Comparison of ENCODE assay signal across 1 cellular context in the genomic region with DNA sequence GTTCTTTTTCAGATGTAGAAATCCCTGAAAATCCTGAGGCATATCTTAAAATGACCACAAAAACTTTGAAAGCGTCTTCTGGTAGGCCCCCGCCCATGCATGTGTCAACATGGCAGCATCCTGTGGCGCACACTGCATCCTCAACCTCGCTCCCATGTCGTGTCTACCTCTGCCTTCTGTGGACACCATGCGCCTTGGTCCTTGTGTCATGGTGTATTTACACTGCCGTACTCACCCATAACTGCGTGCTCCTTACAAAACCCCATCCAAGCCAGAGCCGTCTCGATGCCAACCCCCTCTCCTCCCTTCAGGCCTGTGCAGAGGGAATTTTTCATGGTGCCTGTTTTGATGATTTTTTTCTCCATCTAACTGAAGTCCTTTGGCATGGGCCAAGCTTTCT.
TF ChIP-seq lines count a peak whose summit lies in the region.

No MANE protein-coding gene starts in this region.

TF ChIP-seq in GM12878, 131 proteins besides CTCF, POLR2A, EP300 and RAD21 (continued from another document):
- TF ChIP-seq, protein P1, sequence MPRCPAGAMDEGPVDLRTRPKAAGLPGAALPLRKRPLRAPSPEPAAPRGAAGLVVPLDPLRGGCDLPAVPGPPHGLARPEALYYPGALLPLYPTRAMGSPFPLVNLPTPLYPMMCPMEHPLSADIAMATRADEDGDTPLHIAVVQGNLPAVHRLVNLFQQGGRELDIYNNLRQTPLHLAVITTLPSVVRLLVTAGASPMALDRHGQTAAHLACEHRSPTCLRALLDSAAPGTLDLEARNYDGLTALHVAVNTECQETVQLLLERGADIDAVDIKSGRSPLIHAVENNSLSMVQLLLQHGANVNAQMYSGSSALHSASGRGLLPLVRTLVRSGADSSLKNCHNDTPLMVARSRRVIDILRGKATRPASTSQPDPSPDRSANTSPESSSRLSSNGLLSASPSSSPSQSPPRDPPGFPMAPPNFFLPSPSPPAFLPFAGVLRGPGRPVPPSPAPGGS (IDR thresholded peaks at IDR 0.05; ENCODE audit: borderline replicate concordance, insufficient read depth, low read depth, low read length, poor library complexity, severe bottlenecking), result peak; percentile 26
- no peak for TF ChIP-seq RELA (IDR thresholded peaks at IDR 0.05; ENCODE audit: borderline replicate concordance, partially characterized antibody)
